9 cellular contexts compared by ENCODE assay signal in the genomic region with DNA sequence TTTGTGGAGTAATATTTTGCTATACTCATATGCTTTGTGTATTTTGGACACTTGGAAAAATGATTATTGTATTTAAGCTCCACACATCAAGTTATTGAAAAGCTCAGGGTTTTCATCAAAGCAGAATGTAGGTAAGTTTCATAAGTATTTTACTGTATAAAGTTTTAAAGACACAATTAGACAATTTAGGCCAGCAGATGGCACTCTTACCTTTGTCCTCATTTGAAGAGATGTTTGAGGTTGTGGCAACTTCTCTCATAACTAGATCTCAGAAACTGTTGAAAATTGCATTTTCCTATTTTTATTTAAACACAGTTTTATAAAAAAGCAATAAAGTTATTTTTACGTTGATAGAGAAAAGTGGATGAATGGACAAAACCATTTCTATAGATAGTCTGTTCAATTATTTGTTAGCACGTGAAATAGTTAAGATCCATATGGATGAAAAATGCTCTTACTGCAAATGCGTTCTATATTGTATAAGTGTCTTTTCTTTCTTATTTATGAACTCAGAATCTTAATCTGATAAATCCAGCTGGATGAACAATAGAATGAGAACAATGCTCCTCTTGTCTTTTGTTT.
DNase-seq lines count a peak whose midpoint lies in the region; ATAC-seq and TF ChIP-seq lines count a peak whose summit lies in the region.
"Had no signal": no experiment of that assay in that cellular context is flagged by ENCODE, and none has a peak within 500 bp of the region (broad histone marks: within the 10 kb centered on the region; RNA-seq: fewer than 3 reads in every experiment).

No MANE protein-coding gene starts in this region.

- BruUV-seq in PC-9 (replicated peaks; lab: Mats Ljungman, UMichigan): no TSS peak

- no peak overlapping the region for H2AK5ac ChIP-seq in mesenchymal stem cell (ENCODE audit: low read length, severe bottlenecking)

- H4K20me1 ChIP-seq in PC-9 (ENCODE audit: insufficient read depth): no peaks in the 10 kb centered on the region

- no peak overlapping the region for H3K23ac ChIP-seq in mesenchymal stem cell (ENCODE audit: low read length in 2 of 2)

- no peaks in the 10 kb centered on the region for H3K79me2 ChIP-seq in PC-9 (ENCODE audit: low read depth)

- no peak overlapping the region for H2BK15ac ChIP-seq in mesenchymal stem cell (ENCODE audit: low read depth, poor library complexity, severe bottlenecking)

- H4K8ac ChIP-seq in mesenchymal stem cell (ENCODE audit: low read length): no peak overlapping the region

- no peaks in the 10 kb centered on the region for H3K9me2 ChIP-seq in PC-9 (ENCODE audit: insufficient read depth)

- no peak overlapping the region for H3K18ac ChIP-seq in mesenchymal stem cell (ENCODE audit: low read depth in 1 of 2, low read length in 2 of 2)

- no peaks in the 10 kb centered on the region for H3F3A ChIP-seq in PC-9 (ENCODE audit: insufficient read depth, low read depth)

- H3K4me1 ChIP-seq in PC-9 (replicated peaks; ENCODE audit: insufficient read depth) (no peaks in the 10 kb centered on the region), mesenchymal stem cell (ENCODE audit: control insufficient read depth, insufficient read depth, low read depth, low read length) (no peaks in the 10 kb centered on the region)

- H2BK120ac ChIP-seq in mesenchymal stem cell (ENCODE audit: low read depth, low read length): no peak overlapping the region

- H3K27me3 ChIP-seq in PC-9 (ENCODE audit: insufficient read depth, low read depth) (no peaks in the 10 kb centered on the region), dorsolateral prefrontal cortex (no peaks in the 10 kb centered on the region), mesenchymal stem cell (ENCODE audit: control insufficient read depth in 1 of 2, insufficient read depth in 1 of 2, low read length in 2 of 2) (no peaks in the 10 kb centered on the region)

- no peak overlapping the region for H3K4me2 ChIP-seq in PC-9
- H3K4me2 ChIP-seq in mesenchymal stem cell (ENCODE audit: low read length, poor library complexity, severe bottlenecking): no peak overlapping the region

- WGBS in mesenchymal stem cell: 50% methylated on average over 2 of the region's 3 CpGs

- no peaks in the 10 kb centered on the region for H3K79me1 ChIP-seq in mesenchymal stem cell (replicated peaks; ENCODE audit: low read length, poor library complexity, severe bottlenecking)

- H3K9me3 ChIP-seq in PC-9 (ENCODE audit: insufficient read depth, low read depth) (no peaks in the 10 kb centered on the region), mesenchymal stem cell (ENCODE audit: control insufficient read depth, low read length) (no peaks in the 10 kb centered on the region)

- H4K91ac ChIP-seq in mesenchymal stem cell (ENCODE audit: low read length): no peak overlapping the region

- intact Hi-C loops in PC-9 (cut with micrococcal nuclease; ENCODE audit: unreplicated experiment) (loop anchor here (1.0 to 5.0 kb wide), 2 partner anchors 481 to 863 kb away; no protein-coding TSS in a partner anchor), dorsolateral prefrontal cortex (cut with DNase I) (no loop called here)

- no peak for ATAC-seq in GM21825 (IDR thresholded peaks at IDR 0.05; ENCODE audit: unreplicated experiment)
- ATAC-seq: stimulated activated effector memory CD8-positive, alpha-beta T cell treated with anti-CD3 and anti-CD28 coated beads, Interleukin-12 subunit alpha, Interleukin-12 subunit beta, amount 100 ng/mL, for 72 hours had no signal

- CTCF ChIA-PET in PC-9 (lab: Charles Lee): interaction anchor here (0.6 to 0.7 kb wide), 3 partner anchors 14 to 1710 kb away, joined by 3 read pairs; no protein-coding TSS in a partner anchor

- no peak overlapping the region for H3K9ac ChIP-seq in mesenchymal stem cell (ENCODE audit: low read length)

- TF ChIP-seq CTCF in PC-9 (conservative IDR thresholded peaks at IDR 0.05): peak; percentile 76
- peak; percentile 44 to 86 (median 67) for TF ChIP-seq CTCF in dorsolateral prefrontal cortex (IDR thresholded peaks at IDR 0.05 in 54 of 56, conservative IDR thresholded peaks at IDR 0.05 in 2 of 56; ENCODE audit: low read depth in 1 of 56, partially characterized antibody in 56 of 56)

- no peak overlapping the region for H3K4ac ChIP-seq in mesenchymal stem cell (ENCODE audit: low read depth in 1 of 2, low read length in 2 of 2)

- H3K14ac ChIP-seq in mesenchymal stem cell (ENCODE audit: low read length in 2 of 2): no peak overlapping the region

- H3K27ac ChIP-seq in PC-9 (no peak overlapping the region), dorsolateral prefrontal cortex (no peak overlapping the region), mesenchymal stem cell (ENCODE audit: low read length, poor library complexity, severe bottlenecking) (no peak overlapping the region)

- H2AFZ ChIP-seq in PC-9: no peak overlapping the region
- H2AFZ ChIP-seq in mesenchymal stem cell (ENCODE audit: low read depth, low read length): no peak overlapping the region

- H3K4me3 ChIP-seq in PC-9 (no peak overlapping the region), dorsolateral prefrontal cortex (no peak overlapping the region), mesenchymal stem cell (ENCODE audit: insufficient read depth in 1 of 2, low read depth in 1 of 2, low read length in 2 of 2) (no peak overlapping the region)

- H3K36me3 ChIP-seq in PC-9 (ENCODE audit: low read depth): no peaks in the 10 kb centered on the region
- H3K36me3 ChIP-seq in mesenchymal stem cell (ENCODE audit: control insufficient read depth in 1 of 2, insufficient read depth in 2 of 2, low read depth in 1 of 2, low read length in 2 of 2): no peaks in the 10 kb centered on the region

- peak; percentile 8 for DNase-seq in activated CD4-positive, alpha-beta T cell treated with anti-CD3 and anti-CD28 coated beads for 48 hours
- no peak for DNase-seq in activated CD4-positive, alpha-beta T cell treated with anti-CD3 and anti-CD28 coated beads for 1 hour
- DNase-seq in HuH-7 (ENCODE audit: low spot score): peak; percentile 33
- peak; percentile 23 to 36 for DNase-seq in PC-9
- peak in 2 of 10 donors; percentile 9 to 28 for DNase-seq in dorsolateral prefrontal cortex
- DNase-seq in mesenchymal stem cell: peak; percentile 76
- no peak for DNase-seq in T1000 (lab: John Stamatoyannopoulos, UW)

- POLR2A ChIA-PET in PC-9 (lab: Charles Lee; ENCODE audit: unreplicated experiment): interaction anchor here (0.6 kb wide), 1 partner anchor 626 kb away, joined by 5 read pairs; no protein-coding TSS in a partner anchor

- H2BK5ac ChIP-seq in mesenchymal stem cell (ENCODE audit: low read depth, low read length, poor library complexity, severe bottlenecking): no peak overlapping the region

- no peak overlapping the region for H2BK12ac ChIP-seq in mesenchymal stem cell (ENCODE audit: low read length in 2 of 2)

Comparison
In these comparisons a context has a peak if more than half of its experiments do, and no peak if none do; other contexts are left out.
1. DNase-seq: peak in activated CD4-positive, alpha-beta T cell treated with anti-CD3 and anti-CD28 coated beads for 48 hours (single experiment), HuH-7 (single experiment), PC-9 (2 of 2) and mesenchymal stem cell (single experiment); none in activated CD4-positive, alpha-beta T cell treated with anti-CD3 and anti-CD28 coated beads for 1 hour (single experiment) and T1000 (single experiment).